11 cellular contexts compared by ENCODE assay signal in genomic region chr12:95446511-95446910, GRCh38. TPM values are rescaled to one million over a fixed set of nuclear protein-coding genes. Genes with fewer than 3 reads are reported as not detected.
DNase-seq lines count a peak whose midpoint lies in the region; ATAC-seq, FAIRE-seq and TF ChIP-seq lines count a peak whose summit lies in the region.
"Had no signal": no experiment of that assay in that cellular context is flagged by ENCODE, and none has a peak within 500 bp of the region (broad histone marks: within the 10 kb centered on the region; RNA-seq: fewer than 3 reads in every experiment).

No MANE protein-coding gene starts in this region.

- H3K36me3 ChIP-seq in HUES64 (ENCODE audit: insufficient read depth, low read length) = no peaks in the 10 kb centered on the region
- H3K36me3 ChIP-seq in small intestine (ENCODE audit: control insufficient read depth in 2 of 2, insufficient read depth in 2 of 2, low read length in 2 of 2) = no peaks in the 10 kb centered on the region

- peak overlapping the region; percentile 42 for H3K4me3 ChIP-seq in HUES64 (ENCODE audit: low read length)
- H3K4me3 ChIP-seq in small intestine (ENCODE audit: low read depth in 1 of 2, low read length in 2 of 2) = no peak overlapping the region

- H3K36me3 Mint-ChIP-seq in endothelial cell (ENCODE audit: low read depth, unreplicated experiment) = no peaks in the 10 kb centered on the region

- 6% methylated on average over 23 of the region's 23 CpGs for WGBS in HUES64
- 8 to 13% (median 13%) methylated on average over 22 to 23 of the region's 23 CpGs for WGBS in small intestine, 3 donors

- H3K9ac ChIP-seq in HUES64 (ENCODE audit: low read depth, low read length) = peak overlapping the region; percentile 22; the same call in 1 of the 2 replicates

- peak overlapping the region; percentile 29 for H3K4me3 Mint-ChIP-seq in endothelial cell (ENCODE audit: unreplicated experiment)
- H3K4me3 Mint-ChIP-seq: activated naive CD8-positive, alpha-beta T cell treated with anti-CD3 and anti-CD28 coated beads for 36 hours had no signal

- ATAC-seq in GM19324 (IDR thresholded peaks at IDR 0.05; ENCODE audit: low FRiP score, unreplicated experiment) (no peak), HG03135 (IDR thresholded peaks at IDR 0.05; ENCODE audit: unreplicated experiment) (no peak)

- no peak overlapping the region for H3K27ac Mint-ChIP-seq in endothelial cell (ENCODE audit: unreplicated experiment)
- H3K27ac Mint-ChIP-seq: activated naive CD8-positive, alpha-beta T cell treated with anti-CD3 and anti-CD28 coated beads for 36 hours had no signal

- peaks cover 7% of the 10 kb centered on the region for H3K4me1 Mint-ChIP-seq in endothelial cell (ENCODE audit: unreplicated experiment)
- H3K4me1 Mint-ChIP-seq: activated naive CD8-positive, alpha-beta T cell treated with anti-CD3 and anti-CD28 coated beads for 36 hours had no signal

- H3K9me3 ChIP-seq in HUES64 (ENCODE audit: insufficient read depth, low read depth, low read length) (no peaks in the 10 kb centered on the region), small intestine (ENCODE audit: control insufficient read depth, low read depth) (no peaks in the 10 kb centered on the region)

- no peaks in the 10 kb centered on the region for H3K9me3 Mint-ChIP-seq in endothelial cell (ENCODE audit: unreplicated experiment)
- H3K9me3 Mint-ChIP-seq: activated naive CD8-positive, alpha-beta T cell treated with anti-CD3 and anti-CD28 coated beads for 36 hours had no signal

- no peak for FAIRE-seq in small intestine (lab: Jason Lieb, UNC)
- FAIRE-seq: GM19239 had no signal

- DNase-seq in endothelial cell (ENCODE audit: low spot score) (peak; percentile 38), kidney tubule cell (ENCODE audit: low spot score) (peak; percentile 29), small intestine (peak; percentile 45), DMS 273 treated with DMSO at 0.1 percent for 48 hours (lab: John Stamatoyannopoulos, UW) (no peak), NK-92 (lab: John Stamatoyannopoulos, UW; ENCODE audit: unreplicated experiment) (no peak)
- DNase-seq: activated naive CD8-positive, alpha-beta T cell treated with anti-CD3 and anti-CD28 coated beads for 36 hours; OCI-M1 had no signal

- no peaks in the 10 kb centered on the region for H3K27me3 Mint-ChIP-seq in endothelial cell (ENCODE audit: unreplicated experiment)

- H3K27me3 ChIP-seq in HUES64 (ENCODE audit: insufficient read depth, low read length) = peaks cover 15% of the 10 kb centered on the region
- no peaks in the 10 kb centered on the region for H3K27me3 ChIP-seq in small intestine (ENCODE audit: control insufficient read depth in 2 of 2, insufficient read depth in 2 of 2, low read length in 2 of 2)

- H3K27ac ChIP-seq in HUES64 (ENCODE audit: low read depth, low read length) (no peak overlapping the region; the same call in 1 of the 2 replicates), small intestine (ENCODE audit: low read depth in 1 of 2, low read length in 1 of 2) (no peak overlapping the region)

- H3K4me1 ChIP-seq in HUES64 (ENCODE audit: insufficient read depth, low read length) (peaks cover 18% of the 10 kb centered on the region; the same call in 1 of the 2 replicates), small intestine (ENCODE audit: control insufficient read depth in 2 of 2, insufficient read depth in 1 of 2, low read depth in 1 of 2, low read length in 1 of 2) (peaks cover 2% of the 10 kb centered on the region in 2 donors)

- no peak for TF ChIP-seq CTCF in endothelial cell (IDR thresholded peaks at IDR 0.05; ENCODE audit: unreplicated experiment)

RNA-seq across cellular contexts. Expression of gene METAP2, which starts 27.4 kb away (rescaled TPM):
- 119 TPM for polyA plus RNA-seq in HUES64 (2013, experiment 1 of 2)
- 128 TPM for polyA plus RNA-seq in HUES64 (2013, experiment 2 of 2)
- 69.6 TPM for total RNA-seq in endothelial cell (ENCODE audit: unreplicated experiment)
- polyA plus RNA-seq in small intestine = 10 to 100 TPM; 45.0 to 56.3 (median 55.1) TPM

Comparison
In these comparisons a context has a peak if more than half of its experiments do, and no peak if none do; other contexts are left out.
1. DNase-seq: peak in endothelial cell (single experiment), kidney tubule cell (single experiment) and small intestine (single experiment); none in DMS 273 treated with DMSO at 0.1 percent for 48 hours (single experiment) and NK-92 (single experiment).